ENCODE assay signal across 8 cellular contexts in the genomic region with DNA sequence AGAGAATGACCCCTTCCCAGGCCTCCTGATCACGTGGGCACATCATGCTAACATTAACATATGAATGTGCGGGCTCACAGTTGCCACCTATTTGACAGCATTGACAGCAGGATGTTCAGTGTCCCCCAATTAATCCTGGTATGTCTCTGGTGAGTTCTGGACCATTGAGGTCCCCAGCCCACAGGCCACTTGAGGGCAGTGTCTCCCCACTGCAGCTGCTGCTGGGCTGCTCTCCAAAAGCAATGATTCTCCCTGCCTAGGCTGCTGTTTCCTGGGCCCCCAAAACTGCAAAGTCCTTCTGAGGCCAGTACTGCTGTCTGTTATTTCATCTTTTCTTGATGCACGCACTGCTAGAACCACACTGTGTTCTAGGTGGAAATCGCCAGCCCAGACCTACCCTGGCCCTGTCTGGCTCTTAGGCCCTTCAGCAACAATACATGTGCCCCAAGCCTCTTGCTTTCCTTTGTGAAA. TPM values are rescaled to one million over a fixed set of nuclear protein-coding genes. Genes with fewer than 3 reads are reported as not detected.
A peak's percentile ranks its signal among the peaks of the same experiment; 100 is the strongest.
DNase-seq lines count a peak whose midpoint lies in the region; ATAC-seq and TF ChIP-seq lines count a peak whose summit lies in the region.

No MANE protein-coding gene starts in this region.

- H3K27ac Mint-ChIP-seq in activated naive CD8-positive, alpha-beta T cell treated with anti-CD3 and anti-CD28 coated beads for 36 hours, result no peak overlapping the region
- H3K27ac Mint-ChIP-seq in CD4-positive, alpha-beta T cell, result no peak overlapping the region

- H3K36me3 ChIP-seq in right lobe of liver, result no peaks in the 10 kb centered on the region

- H3K27ac ChIP-seq in right lobe of liver, result no peak overlapping the region
- no peak overlapping the region for H3K27ac ChIP-seq in CD4-positive, alpha-beta T cell (ENCODE audit: low read depth, low read length)

- peaks cover 2% of the 10 kb centered on the region for H3K9me3 Mint-ChIP-seq in activated naive CD8-positive, alpha-beta T cell treated with anti-CD3 and anti-CD28 coated beads for 36 hours
- H3K9me3 Mint-ChIP-seq in CD4-positive, alpha-beta T cell, result no peaks in the 10 kb centered on the region

- DNase-seq in GM13976 (ENCODE audit: low spot score) (peak; percentile 23), NCI-H2107 treated with DMSO at 0.1 percent for 48 hours (lab: John Stamatoyannopoulos, UW; ENCODE audit: unreplicated experiment) (peak; percentile 68), cardiac fibroblast (ENCODE audit: low read depth in 2 of 2) (peak; percentile 19 to 46), right lobe of liver (peak; percentile 53 to 66 (median 64))
- DNase-seq in activated CD8-positive, alpha-beta memory T cell treated with anti-CD3 and anti-CD28 coated beads for 24 hours, result no peak
- DNase-seq in activated naive CD8-positive, alpha-beta T cell treated with anti-CD3 and anti-CD28 coated beads for 36 hours, result no peak
- DNase-seq in CD4-positive, alpha-beta T cell, result no peak
- DNase-seq in stimulated activated CD4-positive, alpha-beta T cell treated with anti-CD3 and anti-CD28 coated beads, Interleukin-2, amount 100 ng/mL, for 48 hours, result no peak

- 25% methylated on average over 2 of the region's 4 CpGs for WGBS in right lobe of liver (ENCODE audit: insufficient coverage, low coverage, low lambda C conversion rate, missing lambda C conversion rate)

- in situ Hi-C loops in GM13976 (cut with MboI; ENCODE audit: low sequenced_read_pairs, unreplicated experiment), result no loop called here

- no peaks in the 10 kb centered on the region for H3K27me3 ChIP-seq in right lobe of liver
- H3K27me3 ChIP-seq in CD4-positive, alpha-beta T cell (ENCODE audit: control insufficient read depth, insufficient read depth, low read length), result no peaks in the 10 kb centered on the region

- no peaks in the 10 kb centered on the region for H3K36me3 Mint-ChIP-seq in activated naive CD8-positive, alpha-beta T cell treated with anti-CD3 and anti-CD28 coated beads for 36 hours
- H3K36me3 Mint-ChIP-seq in CD4-positive, alpha-beta T cell (ENCODE audit: low read depth), result no peaks in the 10 kb centered on the region

- H3K9me3 ChIP-seq in right lobe of liver, result no peaks in the 10 kb centered on the region
- no peaks in the 10 kb centered on the region for H3K9me3 ChIP-seq in CD4-positive, alpha-beta T cell (ENCODE audit: control insufficient read depth, low read length)

- H3K4me3 Mint-ChIP-seq in activated naive CD8-positive, alpha-beta T cell treated with anti-CD3 and anti-CD28 coated beads for 36 hours, result no peak overlapping the region
- H3K4me3 Mint-ChIP-seq in CD4-positive, alpha-beta T cell, result no peak overlapping the region

- CTCF ChIA-PET in CD4-positive, alpha-beta T cell (lab: Charles Lee), result no interaction called here

- H3K4me3 ChIP-seq in cardiac fibroblast (replicated peaks in 1 of 2; ENCODE audit: low read depth in 2 of 2, low read length in 2 of 2) (no peak overlapping the region), right lobe of liver (no peak overlapping the region)

- H3K4me1 ChIP-seq in right lobe of liver, result no peaks in the 10 kb centered on the region

- intact Hi-C loops in right lobe of liver (cut with DNase I), result no loop called here
- intact Hi-C loops in CD4-positive, alpha-beta T cell (cut with DNase I, micrococcal nuclease), result no loop called here

- H3K27me3 Mint-ChIP-seq in activated naive CD8-positive, alpha-beta T cell treated with anti-CD3 and anti-CD28 coated beads for 36 hours, result peaks cover 39% of the 10 kb centered on the region
- peaks cover 60% of the 10 kb centered on the region for H3K27me3 Mint-ChIP-seq in CD4-positive, alpha-beta T cell

- H3K4me1 Mint-ChIP-seq in activated naive CD8-positive, alpha-beta T cell treated with anti-CD3 and anti-CD28 coated beads for 36 hours, result no peaks in the 10 kb centered on the region
- H3K4me1 Mint-ChIP-seq in CD4-positive, alpha-beta T cell (ENCODE audit: low read depth), result no peaks in the 10 kb centered on the region

- ATAC-seq in right lobe of liver, result peak; percentile 95 to 98 (median 96)
- no peak for ATAC-seq in CD4-positive, alpha-beta T cell (ENCODE audit: poor library complexity)

- POLR2A ChIA-PET in CD4-positive, alpha-beta T cell (lab: Charles Lee), result no interaction called here

- TF ChIP-seq POLR2A in right lobe of liver (IDR thresholded peaks at IDR 0.05), result no peak

- TF ChIP-seq CTCF in GM13976 (IDR thresholded peaks at IDR 0.05; ENCODE audit: borderline replicate concordance, control extremely low read depth, extremely low read depth, insufficient read depth, missing control alignments) (peak; percentile 50), cardiac fibroblast (IDR thresholded peaks at IDR 0.05; ENCODE audit: low read depth, low read length) (peak; percentile 63), right lobe of liver (IDR thresholded peaks at IDR 0.05) (peak; percentile 60 to 81 (median 80))
- TF ChIP-seq CTCF in CD4-positive, alpha-beta T cell (IDR thresholded peaks at IDR 0.05), result no peak

RNA-seq across cellular contexts. Expression of gene MAPK4, which starts 52.7 kb away (rescaled TPM):
- 1 to 10 TPM in 4 of 6 experiments, under 1 TPM in 2; 0.33 to 8.3 (median 1.5) TPM for total RNA-seq in right lobe of liver
- not detected for total RNA-seq in activated naive CD8-positive, alpha-beta T cell treated with anti-CD3 and anti-CD28 coated beads for 36 hours
- not detected for total RNA-seq in CD4-positive, alpha-beta T cell

Comparison
In these comparisons a context has a peak if more than half of its experiments do, and no peak if none do; other contexts are left out.
1. DNase-seq: peak in GM13976 (single experiment), NCI-H2107 treated with DMSO at 0.1 percent for 48 hours (single experiment), cardiac fibroblast (2 of 2) and right lobe of liver (3 of 3); none in activated CD8-positive, alpha-beta memory T cell treated with anti-CD3 and anti-CD28 coated beads for 24 hours (single experiment), activated naive CD8-positive, alpha-beta T cell treated with anti-CD3 and anti-CD28 coated beads for 36 hours (single experiment), CD4-positive, alpha-beta T cell (0 of 10) and stimulated activated CD4-positive, alpha-beta T cell treated with anti-CD3 and anti-CD28 coated beads, Interleukin-2, amount 100 ng/mL, for 48 hours (0 of 2).